Comparison of ENCODE assay signal across 9 cellular contexts in the genomic region with DNA sequence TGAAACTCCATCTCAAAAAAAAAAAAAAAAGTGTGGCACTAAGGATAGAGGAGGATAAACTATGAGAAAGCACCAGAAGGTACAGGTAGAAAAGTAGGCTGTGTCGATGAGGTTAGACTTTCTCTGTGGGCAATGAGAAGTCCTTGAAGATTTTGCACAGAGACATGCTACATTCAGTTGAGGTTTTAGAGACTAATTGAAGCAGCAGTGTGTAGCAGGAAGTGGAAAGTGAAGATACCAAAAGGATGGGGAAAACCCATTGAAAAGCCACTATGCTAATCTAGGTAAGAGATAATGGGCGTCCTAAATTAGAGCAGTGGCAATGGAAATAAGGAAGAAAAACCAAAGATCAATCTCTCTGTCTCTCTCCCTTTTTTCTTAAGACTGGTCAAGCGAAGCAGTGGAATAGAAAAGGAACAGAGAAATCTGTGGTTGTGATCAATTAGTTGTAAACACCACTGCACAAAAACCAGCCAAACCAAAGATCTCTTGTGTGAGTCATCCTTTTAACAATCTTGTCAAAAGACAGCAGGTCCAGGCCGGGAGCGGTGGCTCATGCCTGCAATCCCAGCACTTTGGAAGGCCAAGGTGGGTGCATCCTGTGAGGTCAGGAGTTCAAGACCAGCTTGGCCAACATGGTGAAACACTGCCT. TPM values are rescaled to one million over a fixed set of nuclear protein-coding genes. Genes with fewer than 3 reads are reported as not detected.
A peak's percentile ranks its signal among the peaks of the same experiment; 100 is the strongest.
DNase-seq lines count a peak whose midpoint lies in the region; ATAC-seq and TF ChIP-seq lines count a peak whose summit lies in the region.
"Had no signal": no experiment of that assay in that cellular context is flagged by ENCODE, and none has a peak within 500 bp of the region (broad histone marks: within the 10 kb centered on the region; RNA-seq: fewer than 3 reads in every experiment).

No MANE protein-coding gene starts in this region.

- TF ChIP-seq POLR2A in vagina (IDR thresholded peaks at IDR 0.05): no peak

- peaks cover 24 to 34% (median 34%) of the 10 kb centered on the region in 3 donors for H3K4me1 Mint-ChIP-seq in T-cell
- peaks cover 18 to 41% (median 35%) of the 10 kb centered on the region in 7 donors for H3K4me1 Mint-ChIP-seq in naive thymus-derived CD4-positive, alpha-beta T cell

- CTCF ChIA-PET in T-cell (lab: Charles Lee): no interaction called here
- CTCF ChIA-PET in naive thymus-derived CD4-positive, alpha-beta T cell (lab: Charles Lee): no interaction called here

- H3K27me3 Mint-ChIP-seq in T-cell: no peaks in the 10 kb centered on the region
- H3K27me3 Mint-ChIP-seq in naive thymus-derived CD4-positive, alpha-beta T cell: peaks cover 0 to 48% (median 0%) of the 10 kb centered on the region in 5 donors

- no peak overlapping the region for H3K27ac ChIP-seq in naive thymus-derived CD4-positive, alpha-beta T cell (ENCODE audit: low read depth, low read length)
- H3K27ac ChIP-seq in vagina: no peak overlapping the region
- H3K27ac ChIP-seq: HL-60 had no signal

- TF ChIP-seq CTCF in omental fat pad (IDR thresholded peaks at IDR 0.05): no peak
- no peak for TF ChIP-seq CTCF in vagina (IDR thresholded peaks at IDR 0.05)

- peak overlapping the region; percentile 72 to 88 for H3K27ac Mint-ChIP-seq in T-cell
- H3K27ac Mint-ChIP-seq in naive thymus-derived CD4-positive, alpha-beta T cell: peak overlapping the region; percentile 1 to 75 (median 40)

- no peaks in the 10 kb centered on the region for H3K36me3 ChIP-seq in naive thymus-derived CD4-positive, alpha-beta T cell (ENCODE audit: control insufficient read depth in 2 of 3, insufficient read depth in 3 of 3, low read length in 3 of 3)
- no peaks in the 10 kb centered on the region for H3K36me3 ChIP-seq in vagina

- H3K27me3 ChIP-seq in naive thymus-derived CD4-positive, alpha-beta T cell (ENCODE audit: control insufficient read depth in 2 of 2, insufficient read depth in 2 of 2, low read length in 2 of 2): no peaks in the 10 kb centered on the region
- H3K27me3 ChIP-seq in vagina: no peaks in the 10 kb centered on the region

- H3K9me3 ChIP-seq in naive thymus-derived CD4-positive, alpha-beta T cell (ENCODE audit: control insufficient read depth in 2 of 3, low read length in 3 of 3): no peaks in the 10 kb centered on the region
- H3K9me3 ChIP-seq in vagina: no peaks in the 10 kb centered on the region

- H3K9me3 Mint-ChIP-seq in T-cell: no peaks in the 10 kb centered on the region
- peaks cover 0 to 4% (median 0%) of the 10 kb centered on the region in 11 donors for H3K9me3 Mint-ChIP-seq in naive thymus-derived CD4-positive, alpha-beta T cell

- peak; percentile 93 for ATAC-seq in GM18907 (IDR thresholded peaks at IDR 0.05; ENCODE audit: unreplicated experiment)
- ATAC-seq in HG02852 (IDR thresholded peaks at IDR 0.05; ENCODE audit: unreplicated experiment): peak; percentile 90
- peak; percentile 68 to 75 (median 73) for ATAC-seq in T-cell (replicated peaks in 1 of 4)
- ATAC-seq in naive thymus-derived CD4-positive, alpha-beta T cell: peak; percentile 71
- no peak for ATAC-seq in omental fat pad (ENCODE audit: low FRiP score)

- H3K36me3 Mint-ChIP-seq in T-cell: no peaks in the 10 kb centered on the region
- peaks cover 0 to 11% (median 0%) of the 10 kb centered on the region in 5 donors for H3K36me3 Mint-ChIP-seq in naive thymus-derived CD4-positive, alpha-beta T cell

- H3K4me3 Mint-ChIP-seq in T-cell: peak overlapping the region in 2 of 3 donors; percentile 9 to 19
- H3K4me3 Mint-ChIP-seq in naive thymus-derived CD4-positive, alpha-beta T cell: peak overlapping the region; percentile 0 to 76 (median 32)

- peak in 4 of 34 experiments; percentile 3 to 16 (median 14) for DNase-seq in T-cell
- peak in 6 of 9 donors; percentile 27 to 68 (median 41) for DNase-seq in naive thymus-derived CD4-positive, alpha-beta T cell
- DNase-seq in omental fat pad (ENCODE audit: low spot score): no peak
- no peak for DNase-seq in NCI-H2081 treated with DMSO at 0.1 percent for 48 hours (lab: John Stamatoyannopoulos, UW)
- DNase-seq in vagina (ENCODE audit: extremely low spot score in 2 of 2): no peak
- no peak for DNase-seq in medulla oblongata (ENCODE audit: extremely low spot score)

- H3K4me3 ChIP-seq in naive thymus-derived CD4-positive, alpha-beta T cell (ENCODE audit: low read length): no peak overlapping the region
- H3K4me3 ChIP-seq in vagina: no peak overlapping the region

- intact Hi-C loops in naive thymus-derived CD4-positive, alpha-beta T cell (cut with micrococcal nuclease): loop anchor here in 1 of 2 donors (1.0 to 2.0 kb wide), 2 partner anchors 17 to 61 kb away; no protein-coding TSS in a partner anchor
- intact Hi-C loops in vagina (cut with DNase I): no loop called here

- POLR2A ChIA-PET in T-cell (lab: Charles Lee): interaction anchor here in 1 of 2 donors (0.6 kb wide), 1 partner anchor 9 kb away, joined by 3 read pairs; no protein-coding TSS in a partner anchor
- POLR2A ChIA-PET in naive thymus-derived CD4-positive, alpha-beta T cell (lab: Charles Lee): interaction anchor here (0.7 to 1.6 kb wide), 2 partner anchors 19 to 382 kb away, joined by 4 read pairs; a partner anchor contains a TSS

- peaks cover 12 to 17% of the 10 kb centered on the region in 2 donors for H3K4me1 ChIP-seq in naive thymus-derived CD4-positive, alpha-beta T cell (ENCODE audit: control insufficient read depth in 2 of 2, insufficient read depth in 2 of 2, low read length in 2 of 2)
- H3K4me1 ChIP-seq in vagina: peaks cover 9% of the 10 kb centered on the region

RNA-seq across cellular contexts. Expression of a gene that starts 3.5 kb away (rescaled TPM):
- total RNA-seq in T-cell (10 to 100 TPM in 1 of 5 donors, 1 to 10 TPM in 4; 2.0 to 11.6 (median 3.9) TPM), omental fat pad (1 to 10 TPM in 1 of 4 donors, not detected in 3; 5.7 TPM), vagina (4.4 TPM)
- total RNA-seq in naive thymus-derived CD4-positive, alpha-beta T cell: 1 to 10 TPM in 4 of 5 experiments, under 1 TPM in 1; 0.99 to 5.8 (median 4.4) TPM
- polyA plus RNA-seq in naive thymus-derived CD4-positive, alpha-beta T cell: 10 to 100 TPM; 15.3 to 32.8 TPM

Comparison
In these comparisons a context has a peak if more than half of its experiments do, and no peak if none do; other contexts are left out.
1. DNase-seq: peak in naive thymus-derived CD4-positive, alpha-beta T cell (6 of 9); none in omental fat pad (single experiment), NCI-H2081 treated with DMSO at 0.1 percent for 48 hours (single experiment), vagina (0 of 2) and medulla oblongata (single experiment).